18 cellular contexts compared by ENCODE assay signal in genomic region chr2:159786938-159787337, GRCh38.
"Had no signal": no experiment of that assay in that cellular context is flagged by ENCODE, and none has a peak within 500 bp of the region (broad histone marks: within the 10 kb centered on the region; RNA-seq: fewer than 3 reads in every experiment).

No MANE protein-coding gene starts in this region.

- H3K4me2 ChIP-seq: SK-N-SH had no signal

- H3K9me2 ChIP-seq: SK-N-SH had no signal

- DNase-seq: KBM-7, MV-4-11, NCI-H1048, NCI-H1105, NCI-H1417, NCI-H1436 treated with DMSO at 0.1 percent for 48 hours, NCI-H1694 treated with DMSO at 0.1 percent for 48 hours, NCI-H1930, NCI-H2081, NCI-H2107, NCI-H2227 treated with DMSO at 0.1 percent for 48 hours, NCI-H524, NCI-H526 treated with DMSO at 0.1 percent for 48 hours, NCI-H748 treated with DMSO at 0.1 percent for 48 hours, Right ventricle myocardium superior, RPMI8226, SK-N-SH, SW 1271 had no signal

- H3K9me3 ChIP-seq: SK-N-SH had no signal

- H3K9ac ChIP-seq: SK-N-SH had no signal
